ENCODE assay signal across 9 cellular contexts in the genomic region with DNA sequence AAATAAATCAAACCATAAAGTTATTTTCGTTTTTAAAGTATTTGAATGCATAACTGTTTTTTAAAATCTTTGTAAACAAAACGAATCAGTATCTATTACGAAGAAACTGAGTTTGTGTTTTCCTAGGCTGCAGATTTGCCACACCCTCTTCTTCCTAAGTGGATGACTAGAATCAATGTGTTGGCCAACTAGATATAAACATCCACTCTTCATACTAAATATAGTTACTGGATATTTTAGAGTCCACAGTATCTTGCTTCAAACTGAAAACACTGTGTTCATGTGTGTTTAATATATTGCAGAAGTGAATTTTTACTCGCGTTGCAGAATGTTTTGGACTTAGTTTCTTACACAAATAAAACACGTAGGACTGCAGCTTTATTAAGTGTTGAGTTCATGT.
DNase-seq lines count a peak whose midpoint lies in the region; ATAC-seq and TF ChIP-seq lines count a peak whose summit lies in the region.
"Had no signal": no experiment of that assay in that cellular context is flagged by ENCODE, and none has a peak within 500 bp of the region (broad histone marks: within the 10 kb centered on the region; RNA-seq: fewer than 3 reads in every experiment).

No MANE protein-coding gene starts in this region.

- H3K4me3 ChIP-seq in SJSA1: peak overlapping the region; percentile 74
- H3K4me3 ChIP-seq in psoas muscle: peak overlapping the region; percentile 95

- DNase-seq in G401 (ENCODE audit: low spot score) (peak; percentile 4), SJSA1 (ENCODE audit: low read depth in 1 of 2, low spot score in 2 of 2) (no peak), fibroblast of peridontal ligament (ENCODE audit: extremely low read depth) (peak; percentile 72), psoas muscle (no peak), UCSD-AML1 (lab: John Stamatoyannopoulos, UW; ENCODE audit: unreplicated experiment) (no peak), NCI-H1105 (lab: John Stamatoyannopoulos, UW) (no peak), HuH-7 (ENCODE audit: low spot score) (no peak), NCI-H1694 (lab: John Stamatoyannopoulos, UW) (no peak)
- DNase-seq: caudate nucleus had no signal

- WGBS in psoas muscle, 3 donors: 33 to 43% (median 34%) methylated on average over 6 of the region's 6 CpGs

- H3K27me3 ChIP-seq in SJSA1 (replicated peaks): no peaks in the 10 kb centered on the region
- H3K27me3 ChIP-seq in psoas muscle (ENCODE audit: insufficient read depth in 3 of 3, low read length in 2 of 3): no peaks in the 10 kb centered on the region

- no peak for TF ChIP-seq CTCF in psoas muscle (IDR thresholded peaks at IDR 0.05)

- intact Hi-C loops in psoas muscle (cut with DNase I): loop anchor here (5.0 kb wide), 3 partner anchors 64 to 354 kb away; a partner anchor contains a TSS

- no peak for ATAC-seq in psoas muscle

- H3K36me3 ChIP-seq in SJSA1 (peaks cover 6% of the 10 kb centered on the region), psoas muscle (ENCODE audit: insufficient read depth in 1 of 2, low read depth in 1 of 2) (peaks cover 0 to 8% of the 10 kb centered on the region in 2 donors)

- H3K9me3 ChIP-seq in SJSA1 (replicated peaks) (no peaks in the 10 kb centered on the region), psoas muscle (no peaks in the 10 kb centered on the region)

- peaks cover 16% of the 10 kb centered on the region; the same call in 1 of the 2 replicates for H3K4me1 ChIP-seq in SJSA1 (replicated peaks)
- H3K4me1 ChIP-seq in psoas muscle: peaks cover 16% of the 10 kb centered on the region

- H3K27ac ChIP-seq in SJSA1 (no peak overlapping the region), psoas muscle (peak overlapping the region; percentile 99)

- in situ Hi-C loops in G401 (cut with HindIII; ENCODE audit: low sequenced_read_pairs): no loop called here

Comparison
In these comparisons a context has a peak if more than half of its experiments do, and no peak if none do; other contexts are left out.
1. DNase-seq: peak in G401 (single experiment) and fibroblast of peridontal ligament (single experiment); none in SJSA1 (0 of 2), psoas muscle (0 of 2), UCSD-AML1 (single experiment), NCI-H1105 (single experiment), HuH-7 (single experiment) and NCI-H1694 (single experiment).